ENCODE assay signal across 8 cellular contexts in the genomic region with DNA sequence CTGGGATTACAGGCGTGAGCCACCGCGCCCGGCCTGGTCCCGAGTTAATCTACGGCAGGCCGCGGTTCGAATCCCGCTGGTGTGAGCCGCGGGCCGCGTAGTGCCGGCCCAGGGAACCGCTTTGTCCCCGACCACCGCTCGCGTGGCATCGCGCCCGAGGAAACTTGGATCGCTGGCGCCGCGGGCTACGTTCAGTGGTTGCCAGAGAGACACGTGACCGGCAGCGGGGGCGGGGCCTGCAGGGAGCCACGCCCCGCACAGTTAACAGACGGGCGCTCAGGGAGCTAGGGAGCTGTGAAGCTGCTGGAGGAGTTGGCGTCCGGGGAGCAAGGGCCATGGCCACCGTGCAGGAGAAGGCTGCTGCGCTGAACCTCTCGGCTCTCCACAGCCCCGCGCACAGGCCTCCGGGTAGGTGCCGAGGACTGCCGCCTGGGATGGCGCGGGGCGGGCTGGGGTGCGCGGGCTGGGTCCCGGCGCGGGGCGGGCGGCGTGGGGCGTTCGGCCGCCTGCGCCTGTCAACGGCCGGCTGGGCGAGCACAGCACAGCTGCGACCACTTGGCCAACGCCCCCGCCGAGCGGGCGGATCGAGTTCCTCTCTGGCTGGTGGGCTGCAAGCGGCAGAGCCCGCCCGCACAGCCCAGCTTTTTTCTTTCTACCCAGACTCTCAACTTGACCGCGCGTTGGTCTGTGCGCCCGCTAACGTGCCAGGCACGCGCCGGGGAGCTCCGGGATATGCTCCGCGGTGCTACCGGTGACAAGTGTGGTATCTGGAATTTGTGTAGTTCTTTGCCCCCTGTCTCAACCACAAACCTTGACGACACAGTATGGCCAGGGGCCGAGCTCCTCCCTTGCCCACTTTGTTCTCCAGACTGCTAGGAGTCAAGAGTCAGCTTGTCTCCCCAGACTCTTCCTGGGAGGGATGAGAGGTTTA. TPM values are rescaled to one million over a fixed set of nuclear protein-coding genes. Genes with fewer than 3 reads are reported as not detected.
DNase-seq lines count a peak whose midpoint lies in the region; ATAC-seq and TF ChIP-seq lines count a peak whose summit lies in the region.

A gene (plus strand): TSS at position 258 of the 931 bp plus-strand sequence. CDS start 78 bp downstream, at position 336.

- POLR2A ChIA-PET in BJ (lab: Charles Lee): interaction anchor here (0.6 to 1.0 kb wide), 3 partner anchors 9 to 24 kb away, joined by 3 to 5 read pairs (median 3); a partner anchor contains a TSS

- no peaks in the 10 kb centered on the region for H3K27me3 ChIP-seq in BJ (ENCODE audit: control insufficient read depth, insufficient read depth, low read length)

- H3K36me3 ChIP-seq in BJ (ENCODE audit: control insufficient read depth, insufficient read depth, low read length): no peaks in the 10 kb centered on the region

- DNase-seq in BJ (ENCODE audit: low read depth): no peak
- DNase-seq in NCI-H82 (lab: John Stamatoyannopoulos, UW): peak; percentile 95
- peak; percentile 82 for DNase-seq in activated CD8-positive, alpha-beta memory T cell treated with anti-CD3 and anti-CD28 coated beads, Interleukin-2, amount 50 U/mL, for 4 hours
- peak; percentile 86 for DNase-seq in epithelial cell of esophagus (ENCODE audit: low read depth)
- DNase-seq in midbrain (lab: John Stamatoyannopoulos, UW): peak; percentile 93
- peak; percentile 48 for DNase-seq in stimulated activated CD8-positive, alpha-beta memory T cell treated with anti-CD3 and anti-CD28 coated beads, Interleukin-15, amount 100 ng/mL, for 1 hour (ENCODE audit: low read depth)

- H3K4me3 ChIP-seq in BJ (ENCODE audit: low read depth, low read length) (peak within 1 kb of the TSS; percentile 56), epithelial cell of esophagus (ENCODE audit: low read length) (peak within 1 kb of the TSS; percentile 55)

- TF ChIP-seq CTCF in BJ (IDR thresholded peaks at IDR 0.05; ENCODE audit: insufficient read depth, low read depth, low read length) (no peak), epithelial cell of esophagus (IDR thresholded peaks at IDR 0.05; ENCODE audit: insufficient read depth, low read depth, low read length, missing control alignments) (no peak)

- ATAC-seq in GM19351 (IDR thresholded peaks at IDR 0.05; ENCODE audit: unreplicated experiment) (peak; percentile 68), HG03457 (IDR thresholded peaks at IDR 0.05; ENCODE audit: unreplicated experiment) (peak; percentile 72)

- CTCF ChIA-PET in BJ (lab: Yijun Ruan, JAX): interaction anchor here (0.6 to 2.1 kb wide), 7 partner anchors 10 to 207 kb away, joined by 3 to 9 read pairs (median 4); no protein-coding TSS in a partner anchor

RNA-seq across cellular contexts. Expression of the gene that starts here (rescaled TPM):
- polyA plus RNA-seq in BJ (2011; rRNA removed): 4.2 and 7.6 TPM in 2 replicates
- polyA minus RNA-seq in BJ (2011; rRNA and poly(A)+ RNA removed): 1.6 and 2.1 TPM in 2 replicates
